Comparison of ENCODE assay signal across 16 cellular contexts in genomic region chr10:79404690-79405131, GRCh38. TPM values are rescaled to one million over a fixed set of nuclear protein-coding genes. Genes with fewer than 3 reads are reported as not detected.
DNase-seq lines count a peak whose midpoint lies in the region; ATAC-seq and TF ChIP-seq lines count a peak whose summit lies in the region.
"Had no signal": no experiment of that assay in that cellular context is flagged by ENCODE, and none has a peak within 500 bp of the region (broad histone marks: within the 10 kb centered on the region; RNA-seq: fewer than 3 reads in every experiment).

No MANE protein-coding gene starts in this region.

- H3K27ac Mint-ChIP-seq in nephron (peak overlapping the region in 2 of 3 experiments; percentile 98 to 99), T-cell (no peak overlapping the region)
- H3K27ac Mint-ChIP-seq: activated CD4-positive, alpha-beta memory T cell treated with anti-CD3 and anti-CD28 coated beads, Interleukin-2, amount 10 ng/mL, durations not matched to agents 7 days and 5 days; CD8-positive, alpha-beta T cell; stimulated activated naive CD8-positive, alpha-beta T cell treated with anti-CD3 and anti-CD28 coated beads, Interleukin-15, Interleukin-2, amounts not matched to agents 100 ng/mL and 50 ng/mL, for 24 hours; T-helper 2 cell treated with Interferon-gamma antibody and Interleukin-4, amounts not matched to agents 5 μg/mL and 100 μg/mL, for 36 hours had no signal

- H3K4me2 ChIP-seq in PC-9: peak overlapping the region; percentile 22; the same call in 1 of the 2 replicates

- 0 out of 2 replicates have a peak, but pooled peaks cover 4% of the 10 kb centered on the region for H3F3A ChIP-seq in PC-9 (ENCODE audit: insufficient read depth, low read depth)

- H3K9me3 ChIP-seq in PC-9 (ENCODE audit: insufficient read depth, low read depth) (no peaks in the 10 kb centered on the region), tibial artery (no peaks in the 10 kb centered on the region)
- H3K9me3 ChIP-seq: neutrophil had no signal

- H3K4me1 Mint-ChIP-seq in nephron (peaks cover 77% of the 10 kb centered on the region), T-cell (no peaks in the 10 kb centered on the region)
- H3K4me1 Mint-ChIP-seq: activated CD4-positive, alpha-beta memory T cell treated with anti-CD3 and anti-CD28 coated beads, Interleukin-2, amount 10 ng/mL, durations not matched to agents 7 days and 5 days had no signal

- no peaks in the 10 kb centered on the region for H3K36me3 ChIP-seq in PC-9 (ENCODE audit: low read depth)
- peaks cover 0 to 4% (median 0%) of the 10 kb centered on the region in 3 donors for H3K36me3 ChIP-seq in tibial artery
- H3K36me3 ChIP-seq: neutrophil had no signal

- TF ChIP-seq CTCF in PC-9 (conservative IDR thresholded peaks at IDR 0.05) (no peak), nephron (IDR thresholded peaks at IDR 0.05; ENCODE audit: unreplicated experiment in 3 of 3) (no peak), tibial artery (IDR thresholded peaks at IDR 0.05) (no peak), GM20000 (IDR thresholded peaks at IDR 0.05; ENCODE audit: extremely low read depth, missing control alignments) (no peak)

- no peaks in the 10 kb centered on the region for H3K9me2 ChIP-seq in PC-9 (ENCODE audit: insufficient read depth)

- H3K79me2 ChIP-seq in PC-9 (ENCODE audit: low read depth): no peaks in the 10 kb centered on the region

- H3K27ac ChIP-seq in PC-9: no peak overlapping the region
- peak overlapping the region in 1 of 2 donors; percentile 2 for H3K27ac ChIP-seq in tibial artery
- H3K27ac ChIP-seq: neutrophil had no signal

- H3K4me3 ChIP-seq in PC-9 (no peak overlapping the region), tibial artery (no peak overlapping the region)

- H3K27me3 Mint-ChIP-seq in nephron (ENCODE audit: low read depth) (no peaks in the 10 kb centered on the region), T-cell (peaks cover 0 to 1% of the 10 kb centered on the region in 2 donors)
- H3K27me3 Mint-ChIP-seq: activated CD4-positive, alpha-beta memory T cell treated with anti-CD3 and anti-CD28 coated beads, Interleukin-2, amount 10 ng/mL, durations not matched to agents 7 days and 5 days; stimulated activated naive CD8-positive, alpha-beta T cell treated with anti-CD3 and anti-CD28 coated beads, Interleukin-15, Interleukin-2, amounts not matched to agents 100 ng/mL and 50 ng/mL, for 24 hours had no signal

- H3K27me3 ChIP-seq in PC-9 (ENCODE audit: insufficient read depth, low read depth) (no peaks in the 10 kb centered on the region), tibial artery (no peaks in the 10 kb centered on the region)

- H3K4me1 ChIP-seq in PC-9 (replicated peaks; ENCODE audit: insufficient read depth): peaks cover 22% of the 10 kb centered on the region
- H3K4me1 ChIP-seq in tibial artery: peaks cover 8 to 100% (median 79%) of the 10 kb centered on the region in 4 donors

- H3K9me3 Mint-ChIP-seq in nephron (no peaks in the 10 kb centered on the region), T-cell (no peaks in the 10 kb centered on the region)
- H3K9me3 Mint-ChIP-seq: activated CD4-positive, alpha-beta memory T cell treated with anti-CD3 and anti-CD28 coated beads, Interleukin-2, amount 10 ng/mL, durations not matched to agents 7 days and 5 days; CD8-positive, alpha-beta T cell; stimulated activated naive CD8-positive, alpha-beta T cell treated with anti-CD3 and anti-CD28 coated beads, Interleukin-15, Interleukin-2, amounts not matched to agents 100 ng/mL and 50 ng/mL, for 24 hours; T-helper 2 cell treated with Interferon-gamma antibody and Interleukin-4, amounts not matched to agents 5 μg/mL and 100 μg/mL, for 36 hours had no signal

- DNase-seq in PC-9 (no peak), Right ventricle myocardium superior (peak; percentile 33), tibial artery (peak; percentile 19 to 61), SKM-1 treated with dmso at 0.1 percent for 144 hours (lab: John Stamatoyannopoulos, UW; ENCODE audit: unreplicated experiment) (no peak), GM20000 (ENCODE audit: low spot score) (no peak), T-cell (no peak)
- DNase-seq: activated CD4-positive, alpha-beta memory T cell treated with anti-CD3 and anti-CD28 coated beads, Interleukin-2, amount 10 ng/mL, durations not matched to agents 7 days and 5 days; activated naive CD4-positive, alpha-beta T cell; CD8-positive, alpha-beta T cell; NCI-H345; stimulated activated CD4-positive, alpha-beta T cell treated with anti-CD3 and anti-CD28 coated beads, Interleukin-2, amount 100 ng/mL, for 48 hours had no signal

- CTCF ChIA-PET in PC-9 (lab: Charles Lee) (interaction anchor here (0.6 kb wide), 2 partner anchors 52 to 997 kb away, joined by 3 read pairs; no protein-coding TSS in a partner anchor), T-cell (lab: Charles Lee) (no interaction called here)

- no peaks in the 10 kb centered on the region for H4K20me1 ChIP-seq in PC-9 (ENCODE audit: insufficient read depth)

- H3K4me3 Mint-ChIP-seq in nephron (peak overlapping the region in 2 of 3 experiments; percentile 40 to 78), T-cell (no peak overlapping the region)
- H3K4me3 Mint-ChIP-seq: activated CD4-positive, alpha-beta memory T cell treated with anti-CD3 and anti-CD28 coated beads, Interleukin-2, amount 10 ng/mL, durations not matched to agents 7 days and 5 days; CD8-positive, alpha-beta T cell; stimulated activated naive CD8-positive, alpha-beta T cell treated with anti-CD3 and anti-CD28 coated beads, Interleukin-15, Interleukin-2, amounts not matched to agents 100 ng/mL and 50 ng/mL, for 24 hours; T-helper 2 cell treated with Interferon-gamma antibody and Interleukin-4, amounts not matched to agents 5 μg/mL and 100 μg/mL, for 36 hours had no signal

- intact Hi-C loops in PC-9 (cut with micrococcal nuclease; ENCODE audit: unreplicated experiment): loop anchor here (5.0 kb wide), 1 partner anchor 43 kb away; the partner anchor contains the start of gene ZCCHC24
- intact Hi-C loops in Right ventricle myocardium superior (cut with DNase I): no loop called here
- intact Hi-C loops in tibial artery (cut with DNase I; ENCODE audit: low total_unique reads): loop anchor here (5.0 kb wide), 1 partner anchor 43 kb away; the partner anchor contains the start of gene ZCCHC24

- H3K36me3 Mint-ChIP-seq in nephron (ENCODE audit: low read depth): peaks cover 5% of the 10 kb centered on the region
- H3K36me3 Mint-ChIP-seq in T-cell: no peaks in the 10 kb centered on the region
- H3K36me3 Mint-ChIP-seq: CD8-positive, alpha-beta T cell had no signal

- POLR2A ChIA-PET in PC-9 (lab: Charles Lee; ENCODE audit: unreplicated experiment) (no interaction called here), T-cell (lab: Charles Lee) (no interaction called here)

- no TSS peak for BruUV-seq in PC-9 (replicated peaks; lab: Mats Ljungman, UMichigan)

- H2AFZ ChIP-seq in PC-9: no peak overlapping the region

- ATAC-seq in Right ventricle myocardium superior (ENCODE audit: poor library complexity) (no peak), T-cell (replicated peaks in 1 of 4) (no peak), GM19351 (IDR thresholded peaks at IDR 0.05; ENCODE audit: unreplicated experiment) (no peak)
- ATAC-seq: CD8-positive, alpha-beta T cell had no signal

RNA-seq across cellular contexts. Expression of gene ZCCHC24, which starts 40.7 kb away (rescaled TPM):
- total RNA-seq in PC-9 (2021) (6.0 and 6.3 TPM in 2 replicates), Right ventricle myocardium superior (53.3 TPM), T-cell (1 to 10 TPM in 4 of 5 donors, under 1 TPM in 1; 0.60 to 2.4 (median 1.9) TPM)

RNA-seq across cellular contexts. Expression of gene PPIF, which starts 57.4 kb away (rescaled TPM):
- 171 and 203 TPM in 2 replicates for total RNA-seq in PC-9 (2021)
- total RNA-seq in Right ventricle myocardium superior: 146 TPM
- total RNA-seq in T-cell: 10 to 100 TPM; 25.6 to 36.2 (median 31.3) TPM

Comparison
In these comparisons a context has a peak if more than half of its experiments do, and no peak if none do; other contexts are left out.
1. DNase-seq: peak in Right ventricle myocardium superior (single experiment) and tibial artery (2 of 2); none in PC-9 (0 of 2), SKM-1 treated with dmso at 0.1 percent for 144 hours (single experiment), GM20000 (single experiment) and T-cell (0 of 34).
2. H3K27ac Mint-ChIP-seq: peak in nephron (2 of 3); none in T-cell (0 of 2).
3. H3K4me3 Mint-ChIP-seq: peak in nephron (2 of 3); none in T-cell (0 of 3).